ENCODE assay signal across 21 cellular contexts in genomic region chr20:2805682-2806350, GRCh38. TPM values are rescaled to one million over a fixed set of nuclear protein-coding genes. Genes with fewer than 3 reads are reported as not detected.
DNase-seq lines count a peak whose midpoint lies in the region; ATAC-seq and TF ChIP-seq lines count a peak whose summit lies in the region.
"Had no signal": no experiment of that assay in that cellular context is flagged by ENCODE, and none has a peak within 500 bp of the region (broad histone marks: within the 10 kb centered on the region; RNA-seq: fewer than 3 reads in every experiment).

No MANE protein-coding gene starts in this region.

- H3K27me3 Mint-ChIP-seq in mesothelial cell of epicardium (ENCODE audit: low read depth) (peaks cover 68% of the 10 kb centered on the region), Caco-2 (ENCODE audit: insufficient read depth, unreplicated experiment) (peaks cover 3% of the 10 kb centered on the region)
- peaks cover 39% of the 10 kb centered on the region for H3K27me3 Mint-ChIP-seq in activated CD8-positive, alpha-beta T cell treated with anti-CD3 and anti-CD28 coated beads for 36 hours

- H3K4me3 ChIP-seq in HEK293 (ENCODE audit: low read depth, low read length) (no peak overlapping the region), epithelial cell of proximal tubule (ENCODE audit: low read depth, low read length) (no peak overlapping the region), mucosa of descending colon (no peak overlapping the region), Caco-2 (ENCODE audit: low read depth, low read length) (no peak overlapping the region)
- H3K4me3 ChIP-seq: sigmoid colon, suprapubic skin had no signal

- intact Hi-C loops in mucosa of descending colon (cut with DNase I, micrococcal nuclease) (no loop called here), Caco-2 (cut with micrococcal nuclease; ENCODE audit: unreplicated experiment) (no loop called here)
- intact Hi-C loops in activated CD8-positive, alpha-beta T cell treated with anti-CD3 and anti-CD28 coated beads for 36 hours (cut with micrococcal nuclease) = no loop called here

- H3K4me1 Mint-ChIP-seq in mesothelial cell of epicardium (peaks cover 17% of the 10 kb centered on the region), Caco-2 (ENCODE audit: low read depth, unreplicated experiment) (peaks cover 6% of the 10 kb centered on the region)
- H3K4me1 Mint-ChIP-seq in activated CD8-positive, alpha-beta T cell treated with anti-CD3 and anti-CD28 coated beads for 36 hours (ENCODE audit: low read depth) = peaks cover 7% of the 10 kb centered on the region

- H3K36me3 Mint-ChIP-seq in mesothelial cell of epicardium (no peaks in the 10 kb centered on the region), Caco-2 (ENCODE audit: insufficient read depth, unreplicated experiment) (no peaks in the 10 kb centered on the region)
- H3K36me3 Mint-ChIP-seq in activated CD8-positive, alpha-beta T cell treated with anti-CD3 and anti-CD28 coated beads for 36 hours (ENCODE audit: low read depth) = no peaks in the 10 kb centered on the region

- no peaks in the 10 kb centered on the region for H3K27me3 ChIP-seq in Caco-2 (replicated peaks; ENCODE audit: control insufficient read depth, insufficient read depth, low read length)

- H3K4me1 ChIP-seq in HEK293 (ENCODE audit: control insufficient read depth, insufficient read depth, low read length) = no peaks in the 10 kb centered on the region
- peaks cover 12% of the 10 kb centered on the region for H3K4me1 ChIP-seq in mucosa of descending colon (ENCODE audit: low read depth)
- peaks cover 7% of the 10 kb centered on the region; the same call in 1 of the 2 replicates for H3K4me1 ChIP-seq in Caco-2

- CTCF ChIA-PET in HEK293 (lab: Yijun Ruan, JAX) = interaction anchor here (0.5 to 1.2 kb wide), 4 partner anchors 53 to 376 kb away, joined by 3 to 4 read pairs (median 3); no protein-coding TSS in a partner anchor
- CTCF ChIA-PET in activated CD8-positive, alpha-beta T cell treated with anti-CD3 and anti-CD28 coated beads for 36 hours (lab: Charles Lee) = no interaction called here
- CTCF ChIA-PET in GM10248 (lab: Yijun Ruan, JAX) = no interaction called here
- CTCF ChIA-PET in Caco-2 (lab: Charles Lee) = no interaction called here

- TF ChIP-seq CTCF in HEK293 (tag by site-specific recombination; IDR thresholded peaks at IDR 0.05) = no peak
- no peak for TF ChIP-seq CTCF in epithelial cell of proximal tubule (conservative IDR thresholded peaks at IDR 0.05; ENCODE audit: low read depth, low read length)
- no peak for TF ChIP-seq CTCF in mucosa of descending colon (IDR thresholded peaks at IDR 0.05)
- TF ChIP-seq CTCF in mesothelial cell of epicardium (IDR thresholded peaks at IDR 0.05; ENCODE audit: unreplicated experiment) = no peak
- TF ChIP-seq CTCF in activated CD8-positive, alpha-beta T cell treated with anti-CD3 and anti-CD28 coated beads for 36 hours (IDR thresholded peaks at IDR 0.05) = no peak
- TF ChIP-seq CTCF in GM10248 (IDR thresholded peaks at IDR 0.05; ENCODE audit: control extremely low read depth, extremely low read depth, low read depth, missing control alignments) = no peak
- TF ChIP-seq CTCF in Caco-2 (IDR thresholded peaks at IDR 0.05; ENCODE audit: insufficient read depth in 1 of 2, low read depth in 1 of 2, low read length in 1 of 2, severe bottlenecking in 1 of 2, unreplicated experiment in 1 of 2) = no peak

- no TSS peak for BruUV-seq in Caco-2 (replicated peaks; lab: Mats Ljungman, UMichigan)

- DNase-seq in AG08396 (ENCODE audit: low spot score) (peak; percentile 17), epithelial cell of proximal tubule (ENCODE audit: low read depth) (peak; percentile 26), mucosa of descending colon (no peak), mesothelial cell of epicardium (ENCODE audit: low spot score in 2 of 2, unreplicated experiment in 2 of 2) (no peak), GM10248 (ENCODE audit: extremely low spot score) (no peak), Caco-2 (no peak)
- DNase-seq in activated CD8-positive, alpha-beta T cell treated with anti-CD3 and anti-CD28 coated beads for 36 hours = no peak
- DNase-seq: activated CD4-positive, alpha-beta T cell treated with anti-CD3 and anti-CD28 coated beads, Interleukin-2, amount 50 U/mL, for 4 hours; Calu3; immature natural killer cell; mesendoderm; NCI-H1436 treated with DMSO at 0.1 percent for 48 hours; NCI-H2227 treated with DMSO at 0.1 percent for 48 hours; NK-92 treated with Interleukin-12 subunit alpha and Interleukin-12 subunit beta, amount 100 ng/mL, for 24 hours; sigmoid colon; SW 1271 had no signal

- H3K36me3 ChIP-seq in HEK293 (ENCODE audit: control insufficient read depth in 2 of 2, insufficient read depth in 1 of 2, low read length in 2 of 2) (no peaks in the 10 kb centered on the region), mucosa of descending colon (ENCODE audit: low read depth) (no peaks in the 10 kb centered on the region), Caco-2 (ENCODE audit: control insufficient read depth, insufficient read depth, low read length) (no peaks in the 10 kb centered on the region)
- H3K36me3 ChIP-seq: sigmoid colon, suprapubic skin had no signal

- H3K4me3 Mint-ChIP-seq in mesothelial cell of epicardium (no peak overlapping the region), Caco-2 (ENCODE audit: unreplicated experiment) (no peak overlapping the region)
- no peak overlapping the region for H3K4me3 Mint-ChIP-seq in activated CD8-positive, alpha-beta T cell treated with anti-CD3 and anti-CD28 coated beads for 36 hours
- H3K4me3 Mint-ChIP-seq: central memory CD8-positive, alpha-beta T cell had no signal

- POLR2A ChIA-PET in HEK293 (lab: Yijun Ruan, JAX) (no interaction called here), GM10248 (lab: Yijun Ruan, JAX) (no interaction called here), Caco-2 (lab: Charles Lee) (no interaction called here)
- POLR2A ChIA-PET in activated CD8-positive, alpha-beta T cell treated with anti-CD3 and anti-CD28 coated beads for 36 hours (lab: Charles Lee) = no interaction called here

- no peak overlapping the region for H3K27ac ChIP-seq in HEK293 (ENCODE audit: extremely low read depth, low read depth, low read length)
- H3K27ac ChIP-seq: sigmoid colon, suprapubic skin had no signal

- no peak overlapping the region for H3K27ac Mint-ChIP-seq in mesothelial cell of epicardium
- no peak overlapping the region for H3K27ac Mint-ChIP-seq in activated CD8-positive, alpha-beta T cell treated with anti-CD3 and anti-CD28 coated beads for 36 hours
- H3K27ac Mint-ChIP-seq in Caco-2 (ENCODE audit: unreplicated experiment) = no peak overlapping the region
- H3K27ac Mint-ChIP-seq: immature natural killer cell had no signal

- H3K9me3 Mint-ChIP-seq in mesothelial cell of epicardium (peaks cover 5% of the 10 kb centered on the region), Caco-2 (ENCODE audit: unreplicated experiment) (no peaks in the 10 kb centered on the region)
- H3K9me3 Mint-ChIP-seq in activated CD8-positive, alpha-beta T cell treated with anti-CD3 and anti-CD28 coated beads for 36 hours = no peaks in the 10 kb centered on the region
- H3K9me3 Mint-ChIP-seq: central memory CD8-positive, alpha-beta T cell; immature natural killer cell had no signal

- H3K9me3 ChIP-seq in HEK293 (ENCODE audit: control insufficient read depth, insufficient read depth, low read depth, low read length) (no peaks in the 10 kb centered on the region), mucosa of descending colon (no peaks in the 10 kb centered on the region), Caco-2 (no peaks in the 10 kb centered on the region)
- H3K9me3 ChIP-seq: sigmoid colon, suprapubic skin had no signal

- ATAC-seq in mucosa of descending colon = peak; percentile 39
- ATAC-seq in activated CD8-positive, alpha-beta T cell treated with anti-CD3 and anti-CD28 coated beads for 36 hours = no peak

TF ChIP-seq in HEK293, 187 proteins besides CTCF, POLR2A, EP300 and RAD21 (continues in another document):
- TF ChIP-seq ZSCAN30 (tag by site-specific recombination; IDR thresholded peaks at IDR 0.05) (no peak), ZNF341 (tag by site-specific recombination; IDR thresholded peaks at IDR 0.05; ENCODE audit: low read depth) (peak; percentile 37), INSM2 (tag by site-specific recombination; IDR thresholded peaks at IDR 0.05) (no peak)

RNA-seq across cellular contexts. Expression of gene CPXM1, which starts 5.4 kb away (rescaled TPM):
- total RNA-seq in epithelial cell of proximal tubule (38.1 and 39.6 TPM in 2 replicates), mucosa of descending colon (1 to 10 TPM in 2 of 3 donors, not detected in 1; 1.7 to 7.1 TPM), mesothelial cell of epicardium (152 to 160 TPM (median 155 TPM) in 3 replicates), Caco-2 (2022) (not detected in 2 replicates)
- total RNA-seq in activated CD8-positive, alpha-beta T cell treated with anti-CD3 and anti-CD28 coated beads for 36 hours = 1 to 10 TPM; 2.0 to 2.9 TPM
- total RNA-seq: RPMI7951 had no signal

RNA-seq across cellular contexts. Expression of gene C20orf141, which starts 9.0 kb away (rescaled TPM):
- 1.1 TPM in 1 of 2 replicates, not detected in the other for total RNA-seq in epithelial cell of proximal tubule
- not detected for total RNA-seq in mucosa of descending colon
- not detected in 3 replicates for total RNA-seq in mesothelial cell of epicardium
- not detected for total RNA-seq in activated CD8-positive, alpha-beta T cell treated with anti-CD3 and anti-CD28 coated beads for 36 hours
- not detected in 2 replicates for total RNA-seq in Caco-2 (2022)
- total RNA-seq: Calu3, frontal cortex, RPMI7951, sigmoid colon, suprapubic skin had no signal

RNA-seq across cellular contexts. Expression of gene TMEM239, which starts 10.3 kb away (rescaled TPM):
- not detected in 2 replicates for total RNA-seq in epithelial cell of proximal tubule
- not detected for total RNA-seq in mucosa of descending colon
- not detected in 3 replicates for total RNA-seq in mesothelial cell of epicardium
- total RNA-seq in activated CD8-positive, alpha-beta T cell treated with anti-CD3 and anti-CD28 coated beads for 36 hours = not detected
- total RNA-seq in Caco-2 (2022) = not detected in 2 replicates
- total RNA-seq: Calu3, frontal cortex, RPMI7951 had no signal

RNA-seq across cellular contexts. Expression of gene PCED1A, which starts 34.6 kb away (rescaled TPM):
- total RNA-seq in epithelial cell of proximal tubule (12.2 and 37.5 TPM in 2 replicates), mucosa of descending colon (10 to 100 TPM; 21.1 to 35.0 (median 29.6) TPM), mesothelial cell of epicardium (108 to 113 TPM (median 108 TPM) in 3 replicates), Caco-2 (2022) (43.9 and 44.7 TPM in 2 replicates)
- 10 to 100 TPM; 33.9 to 34.3 TPM for total RNA-seq in activated CD8-positive, alpha-beta T cell treated with anti-CD3 and anti-CD28 coated beads for 36 hours

RNA-seq across cellular contexts. Expression of gene VPS16, which starts 34.7 kb away (rescaled TPM):
- total RNA-seq in epithelial cell of proximal tubule (18.1 and 19.2 TPM in 2 replicates), mucosa of descending colon (10 to 100 TPM; 36.9 to 52.0 (median 38.5) TPM), mesothelial cell of epicardium (46.0 to 51.6 TPM (median 47.7 TPM) in 3 replicates), Caco-2 (2022) (41.3 and 46.6 TPM in 2 replicates)
- 10 to 100 TPM; 34.5 to 38.7 TPM for total RNA-seq in activated CD8-positive, alpha-beta T cell treated with anti-CD3 and anti-CD28 coated beads for 36 hours

Comparison
In these comparisons a context has a peak if more than half of its experiments do, and no peak if none do; other contexts are left out.
1. DNase-seq: peak in AG08396 (single experiment) and epithelial cell of proximal tubule (single experiment); none in mucosa of descending colon (0 of 3), mesothelial cell of epicardium (0 of 2), activated CD8-positive, alpha-beta T cell treated with anti-CD3 and anti-CD28 coated beads for 36 hours (single experiment), GM10248 (single experiment) and Caco-2 (0 of 2).